ENCODE assay signal across 8 cellular contexts in genomic region chr19:18418725-18419194, GRCh38. TPM values are rescaled to one million over a fixed set of nuclear protein-coding genes. Genes with fewer than 3 reads are reported as not detected.
DNase-seq lines count a peak whose midpoint lies in the region; ATAC-seq, FAIRE-seq and TF ChIP-seq lines count a peak whose summit lies in the region.

No MANE protein-coding gene starts in this region.

- no peak for FAIRE-seq in RCC 7860 (lab: Jason Lieb, UNC)

- H3K27ac Mint-ChIP-seq in activated naive CD4-positive, alpha-beta T cell treated with anti-CD3 and anti-CD28 coated beads, Interleukin-2, amount 50 U/mL, for 24 hours = peak overlapping the region; percentile 79

- no peaks in the 10 kb centered on the region for H3K36me3 ChIP-seq in sigmoid colon

- H3K4me3 Mint-ChIP-seq in activated naive CD4-positive, alpha-beta T cell treated with anti-CD3 and anti-CD28 coated beads, Interleukin-2, amount 50 U/mL, for 24 hours = peak overlapping the region; percentile 86

- peaks cover 0 to 74% (median 67%) of the 10 kb centered on the region in 4 donors for H3K4me1 ChIP-seq in sigmoid colon

- no peak for TF ChIP-seq EP300 in sigmoid colon (IDR thresholded peaks at IDR 0.05)

- TF ChIP-seq CTCF in HL-60 (IDR thresholded peaks at IDR 0.05; ENCODE audit: insufficient read depth, low read length) (no peak), sigmoid colon (IDR thresholded peaks at IDR 0.05) (no peak)

- peak; percentile 0 for ATAC-seq in left cardiac atrium
- no peak for ATAC-seq in GM21447 (IDR thresholded peaks at IDR 0.05; ENCODE audit: unreplicated experiment)

- intact Hi-C loops in left cardiac atrium (cut with DNase I) = loop anchor here in 1 of 2 donors (10.0 kb wide), 1 partner anchor 214 kb away; the partner anchor contains the start of gene RAB3A
- intact Hi-C loops in sigmoid colon (cut with DNase I) = loop anchor here (5.0 to 10.0 kb wide), 2 partner anchors 136 to 304 kb away; partner anchors contain the start of gene JUND

- H3K9me3 ChIP-seq in sigmoid colon = no peaks in the 10 kb centered on the region

- no peaks in the 10 kb centered on the region for H3K27me3 ChIP-seq in HL-60 (ENCODE audit: insufficient read depth, poor library complexity, severe bottlenecking)
- peaks cover 0 to 29% (median 3%) of the 10 kb centered on the region in 3 donors for H3K27me3 ChIP-seq in sigmoid colon

- TF ChIP-seq POLR2A in sigmoid colon (IDR thresholded peaks at IDR 0.05) = no peak

- H3K27ac ChIP-seq in HL-60 (replicated peaks) (peak overlapping the region; percentile 98), sigmoid colon (peak overlapping the region; percentile 82 to 88 (median 86))

- DNase-seq in DMS53 treated with DMSO at 0.1 percent for 48 hours (lab: John Stamatoyannopoulos, UW; ENCODE audit: unreplicated experiment) (peak; percentile 40), HL-60 (ENCODE audit: low read depth in 1 of 2, low spot score in 1 of 2) (peak in 1 of 2 experiments; percentile 51), left cardiac atrium (peak; percentile 60), sigmoid colon (no peak), RCC 7860 (ENCODE audit: low spot score) (no peak), cerebellum (ENCODE audit: low spot score) (no peak)

- no peaks in the 10 kb centered on the region for H3K9me3 Mint-ChIP-seq in activated naive CD4-positive, alpha-beta T cell treated with anti-CD3 and anti-CD28 coated beads, Interleukin-2, amount 50 U/mL, for 24 hours

- 2 to 12% methylated on average over 30 of the region's 30 CpGs for WGBS in sigmoid colon, 2 donors

- H3K4me3 ChIP-seq in HL-60 (replicated peaks; ENCODE audit: insufficient read depth, low read length) (peak overlapping the region; percentile 14), sigmoid colon (peak overlapping the region; percentile 20 to 74 (median 64))

- peaks cover 12% of the 10 kb centered on the region for H3K27me3 Mint-ChIP-seq in activated naive CD4-positive, alpha-beta T cell treated with anti-CD3 and anti-CD28 coated beads, Interleukin-2, amount 50 U/mL, for 24 hours

- peaks cover 70% of the 10 kb centered on the region for H3K4me1 Mint-ChIP-seq in activated naive CD4-positive, alpha-beta T cell treated with anti-CD3 and anti-CD28 coated beads, Interleukin-2, amount 50 U/mL, for 24 hours

- no peaks in the 10 kb centered on the region for H3K36me3 Mint-ChIP-seq in activated naive CD4-positive, alpha-beta T cell treated with anti-CD3 and anti-CD28 coated beads, Interleukin-2, amount 50 U/mL, for 24 hours

RNA-seq across cellular contexts. Expression of gene SSBP4, which starts 0.4 kb away (rescaled TPM):
- total RNA-seq in left cardiac atrium (10 to 100 TPM; 37.4 to 49.3 TPM), sigmoid colon (10 to 100 TPM; 52.4 to 71.4 (median 58.0) TPM), cerebellum (32.2 TPM)
- polyA plus RNA-seq in sigmoid colon = 10 to 100 TPM; 13.9 to 51.4 (median 32.4) TPM

RNA-seq across cellular contexts. Expression of gene ISYNA1, which starts 19.2 kb away (rescaled TPM):
- 10 to 100 TPM; 29.2 to 44.6 TPM for total RNA-seq in left cardiac atrium
- 10 to 100 TPM in 3 of 4 donors, 1 to 10 TPM in 1; 9.1 to 12.8 (median 11.5) TPM for total RNA-seq in sigmoid colon
- 10 to 100 TPM in 1 of 3 donors, 1 to 10 TPM in 2; 3.7 to 18.7 (median 4.2) TPM for polyA plus RNA-seq in sigmoid colon
- 43.2 TPM for total RNA-seq in cerebellum

RNA-seq across cellular contexts. Expression of gene LRRC25, which starts 21.3 kb away (rescaled TPM):
- 1 to 10 TPM; 4.9 to 8.7 TPM for total RNA-seq in left cardiac atrium
- 10 to 100 TPM in 1 of 4 donors, 1 to 10 TPM in 3; 2.2 to 13.3 (median 9.0) TPM for total RNA-seq in sigmoid colon
- 10 to 100 TPM in 1 of 3 donors, 1 to 10 TPM in 2; 4.2 to 10.9 (median 6.0) TPM for polyA plus RNA-seq in sigmoid colon
- total RNA-seq in cerebellum = 1.00 TPM

RNA-seq across cellular contexts. Expression of gene GDF15, which starts 32.8 kb away (rescaled TPM):
- 1 to 10 TPM in 1 of 2 donors, under 1 TPM in 1; 0.50 to 1.5 TPM for total RNA-seq in left cardiac atrium
- 1 to 10 TPM; 1.1 to 7.9 (median 3.9) TPM for total RNA-seq in sigmoid colon
- polyA plus RNA-seq in sigmoid colon = 10 to 100 TPM in 2 of 3 donors, 1 to 10 TPM in 1; 7.2 to 79.7 (median 24.5) TPM
- 0.36 TPM for total RNA-seq in cerebellum

Comparison
In these comparisons a context has a peak if more than half of its experiments do, and no peak if none do; other contexts are left out.
1. DNase-seq: peak in DMS53 treated with DMSO at 0.1 percent for 48 hours (single experiment) and left cardiac atrium (single experiment); none in sigmoid colon (single experiment), RCC 7860 (single experiment) and cerebellum (single experiment).